In genomic region chr10:77577666-77578229, GRCh38 we compare ENCODE assay signal across 2 cellular contexts.
TF ChIP-seq lines count a peak whose summit lies in the region.

No MANE protein-coding gene starts in this region.

TF ChIP-seq in liver, 16 proteins besides CTCF, POLR2A, EP300 and RAD21:
- no peak for TF ChIP-seq FOXA2 (IDR thresholded peaks at IDR 0.05)
- TF ChIP-seq EGR1 (IDR thresholded peaks at IDR 0.05; ENCODE audit: low read depth in 2 of 2): no peak
- peak; percentile 75 to 83 for TF ChIP-seq HNF4A (conservative IDR thresholded peaks at IDR 0.05)
- peak; percentile 39 for TF ChIP-seq SP1 (IDR thresholded peaks at IDR 0.05)
- TF ChIP-seq HNF4G (IDR thresholded peaks at IDR 0.05): peak; percentile 31
- peak; percentile 57 to 61 for TF ChIP-seq RXRA (IDR thresholded peaks at IDR 0.05)
TF ChIP-seq in liver: peak in this region for 4.

TF ChIP-seq in HepG2, 621 proteins besides CTCF, POLR2A, EP300 and RAD21:
- TF ChIP-seq THYN1 (CRISPR knock-in tag; IDR thresholded peaks at IDR 0.05; ENCODE audit: borderline replicate concordance, low read depth) (no peak), ZNF569 (CRISPR knock-in tag; IDR thresholded peaks at IDR 0.05; ENCODE audit: borderline replicate concordance) (no peak), TCF12 (IDR thresholded peaks at IDR 0.05) (no peak), TCF12 (CRISPR knock-in tag; IDR thresholded peaks at IDR 0.05) (no peak), IRF9 (CRISPR knock-in tag; IDR thresholded peaks at IDR 0.05; ENCODE audit: borderline replicate concordance) (no peak), ZSCAN29 (CRISPR knock-in tag; conservative IDR thresholded peaks at IDR 0.05) (no peak), TIGD3 (CRISPR knock-in tag; IDR thresholded peaks at IDR 0.05; ENCODE audit: borderline replicate concordance) (no peak), TBX3 (IDR thresholded peaks at IDR 0.05; ENCODE audit: borderline replicate concordance) (no peak), SRY (CRISPR knock-in tag; IDR thresholded peaks at IDR 0.05) (no peak)
